In the genomic region with DNA sequence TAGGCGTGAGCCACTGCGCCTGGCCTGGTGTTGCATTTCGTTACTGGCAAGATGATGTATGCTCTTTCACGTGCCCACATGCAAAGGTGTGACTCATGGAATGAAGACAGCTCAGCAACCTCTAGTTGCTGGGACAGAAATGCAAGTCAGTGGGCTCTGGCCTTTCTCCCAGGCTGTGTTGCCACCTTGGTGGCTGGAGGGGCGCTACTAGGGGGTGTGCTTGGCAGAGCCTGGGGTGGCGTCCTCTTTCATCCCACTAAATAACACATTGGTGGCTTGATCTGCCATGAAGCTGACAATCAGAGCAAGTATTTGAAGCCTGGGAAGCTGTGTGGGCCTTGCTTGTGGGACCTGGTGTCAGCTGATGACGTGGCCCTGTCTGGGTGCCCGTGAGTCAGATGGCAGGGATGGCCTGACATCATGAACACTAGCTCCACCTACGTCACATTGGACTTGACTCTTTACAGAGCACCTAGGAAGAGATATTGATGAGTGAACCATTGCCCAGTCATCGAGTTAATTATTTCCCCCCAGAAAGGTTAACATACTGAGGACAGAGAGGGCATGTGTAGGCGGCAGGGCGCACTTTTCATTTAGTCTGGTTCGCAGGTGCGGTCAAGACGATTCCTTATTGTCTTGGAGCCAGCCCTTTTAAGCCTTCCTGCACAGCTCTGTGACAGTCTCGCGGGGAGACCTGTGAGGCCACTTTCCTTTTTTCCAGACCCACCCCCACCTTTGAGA, we compare ENCODE assay signal across 10 cellular contexts. TPM values are rescaled to one million over a fixed set of nuclear protein-coding genes. Genes with fewer than 3 reads are reported as not detected.
A peak's percentile ranks its signal among the peaks of the same experiment; 100 is the strongest.
DNase-seq lines count a peak whose midpoint lies in the region; ATAC-seq and TF ChIP-seq lines count a peak whose summit lies in the region.
"Had no signal": no experiment of that assay in that cellular context is flagged by ENCODE, and none has a peak within 500 bp of the region (broad histone marks: within the 10 kb centered on the region; RNA-seq: fewer than 3 reads in every experiment).

No MANE protein-coding gene starts in this region.

- H3K9me3 Mint-ChIP-seq in activated CD4-positive, alpha-beta T cell treated with anti-CD3 and anti-CD28 coated beads for 36 hours (ENCODE audit: low read depth), result no peaks in the 10 kb centered on the region
- H3K9me3 Mint-ChIP-seq in activated CD4-positive, alpha-beta T cell treated with anti-CD3 and anti-CD28 coated beads, Interleukin-2, amount 10 ng/mL, durations not matched to agents 24 days and 14 days, result no peaks in the 10 kb centered on the region
- H3K9me3 Mint-ChIP-seq: naive B cell had no signal

- H3K36me3 ChIP-seq in gastroesophageal sphincter, result no peaks in the 10 kb centered on the region
- H3K36me3 ChIP-seq: thoracic aorta had no signal

- no peaks in the 10 kb centered on the region for H3K27me3 Mint-ChIP-seq in activated CD4-positive, alpha-beta T cell treated with anti-CD3 and anti-CD28 coated beads for 36 hours
- H3K27me3 Mint-ChIP-seq in activated CD4-positive, alpha-beta T cell treated with anti-CD3 and anti-CD28 coated beads, Interleukin-2, amount 10 ng/mL, durations not matched to agents 24 days and 14 days, result peaks cover 11% of the 10 kb centered on the region

- no peak for TF ChIP-seq EP300 in gastroesophageal sphincter (IDR thresholded peaks at IDR 0.05)

- peak overlapping the region; percentile 62 for H3K27ac Mint-ChIP-seq in activated CD4-positive, alpha-beta T cell treated with anti-CD3 and anti-CD28 coated beads for 36 hours
- H3K27ac Mint-ChIP-seq in activated CD4-positive, alpha-beta T cell treated with anti-CD3 and anti-CD28 coated beads, Interleukin-2, amount 10 ng/mL, durations not matched to agents 24 days and 14 days, result peak overlapping the region; percentile 50

- no peaks in the 10 kb centered on the region for H3K9me3 ChIP-seq in gastroesophageal sphincter
- H3K9me3 ChIP-seq: thoracic aorta had no signal

- H3K4me1 Mint-ChIP-seq in activated CD4-positive, alpha-beta T cell treated with anti-CD3 and anti-CD28 coated beads for 36 hours, result peaks cover 49% of the 10 kb centered on the region
- peaks cover 35% of the 10 kb centered on the region for H3K4me1 Mint-ChIP-seq in activated CD4-positive, alpha-beta T cell treated with anti-CD3 and anti-CD28 coated beads, Interleukin-2, amount 10 ng/mL, durations not matched to agents 24 days and 14 days

- peak overlapping the region; percentile 48 for H3K4me3 Mint-ChIP-seq in activated CD4-positive, alpha-beta T cell treated with anti-CD3 and anti-CD28 coated beads for 36 hours
- H3K4me3 Mint-ChIP-seq in activated CD4-positive, alpha-beta T cell treated with anti-CD3 and anti-CD28 coated beads, Interleukin-2, amount 10 ng/mL, durations not matched to agents 24 days and 14 days, result peak overlapping the region; percentile 77

- intact Hi-C loops in activated CD4-positive, alpha-beta T cell treated with anti-CD3 and anti-CD28 coated beads for 36 hours (cut with DNase I, micrococcal nuclease), result loop anchor here (1.0 to 10.0 kb wide), 16 partner anchors 49 to 1469 kb away; a partner anchor contains a TSS
- intact Hi-C loops in activated CD4-positive, alpha-beta T cell treated with anti-CD3 and anti-CD28 coated beads, Interleukin-2, amount 10 ng/mL, durations not matched to agents 24 days and 14 days (cut with micrococcal nuclease), result loop anchor here (1.0 to 10.0 kb wide), 14 partner anchors 153 to 1972 kb away; a partner anchor contains a TSS

- TF ChIP-seq POLR2A in gastroesophageal sphincter (IDR thresholded peaks at IDR 0.05), result no peak

- no peak overlapping the region for H3K27ac ChIP-seq in gastroesophageal sphincter
- H3K27ac ChIP-seq: thoracic aorta had no signal

- POLR2A ChIA-PET in activated CD4-positive, alpha-beta T cell treated with anti-CD3 and anti-CD28 coated beads for 36 hours (lab: Charles Lee), result interaction anchor here (0.7 kb wide), 1 partner anchor 857 kb away, joined by 4 read pairs; no protein-coding TSS in a partner anchor

- H3K4me3 ChIP-seq in foreskin fibroblast (ENCODE audit: low read depth in 1 of 2, low read length in 2 of 2) (no peak overlapping the region), gastroesophageal sphincter (no peak overlapping the region)
- H3K4me3 ChIP-seq: thoracic aorta had no signal

- H3K36me3 Mint-ChIP-seq in activated CD4-positive, alpha-beta T cell treated with anti-CD3 and anti-CD28 coated beads for 36 hours (ENCODE audit: low read depth), result no peaks in the 10 kb centered on the region
- H3K36me3 Mint-ChIP-seq in activated CD4-positive, alpha-beta T cell treated with anti-CD3 and anti-CD28 coated beads, Interleukin-2, amount 10 ng/mL, durations not matched to agents 24 days and 14 days (ENCODE audit: low read depth), result no peaks in the 10 kb centered on the region
- H3K36me3 Mint-ChIP-seq: naive B cell had no signal

- ATAC-seq in activated CD4-positive, alpha-beta T cell treated with anti-CD3 and anti-CD28 coated beads for 36 hours, result peak; percentile 74
- ATAC-seq in stimulated activated naive CD8-positive, alpha-beta T cell treated with anti-CD3 and anti-CD28 coated beads, Interleukin-15, Interleukin-2, amounts not matched to agents 100 U/mL and 50 U/mL, for 24 hours, result peak; percentile 82
- ATAC-seq in gastroesophageal sphincter (no peak), GM21360 (IDR thresholded peaks at IDR 0.05; ENCODE audit: unreplicated experiment) (no peak)

- TF ChIP-seq CTCF in foreskin fibroblast (IDR thresholded peaks at IDR 0.05; ENCODE audit: low read depth, low read length) (no peak), gastroesophageal sphincter (IDR thresholded peaks at IDR 0.05) (no peak)

- WGBS in gastroesophageal sphincter (ENCODE audit: low coverage in 1 of 2), 2 donors, result 76 to 80% methylated on average over 8 to 11 of the region's 17 CpGs

- DNase-seq in activated CD4-positive, alpha-beta T cell treated with anti-CD3 and anti-CD28 coated beads for 36 hours, result peak; percentile 72
- no peak for DNase-seq in activated CD4-positive, alpha-beta T cell treated with anti-CD3 and anti-CD28 coated beads, Interleukin-2, amount 50 U/mL, for 1 hour
- DNase-seq in activated CD4-positive, alpha-beta T cell treated with anti-CD3 and anti-CD28 coated beads, Interleukin-2, amount 10 ng/mL, durations not matched to agents 24 days and 14 days, result peak; percentile 61
- DNase-seq in foreskin fibroblast (peak; percentile 5 to 9), 8988T (no peak)
- DNase-seq in stimulated activated naive CD8-positive, alpha-beta T cell treated with anti-CD3 and anti-CD28 coated beads, Interleukin-15, Interleukin-2, amounts not matched to agents 100 U/mL and 50 U/mL, for 24 hours, result peak; percentile 39

- peaks cover 0 to 43% (median 0%) of the 10 kb centered on the region in 3 donors for H3K4me1 ChIP-seq in gastroesophageal sphincter

- CTCF ChIA-PET in activated CD4-positive, alpha-beta T cell treated with anti-CD3 and anti-CD28 coated beads for 36 hours (lab: Charles Lee), result interaction anchor here (0.6 to 3.5 kb wide), 31 partner anchors 10 to 1033 kb away, joined by 3 to 19 read pairs (median 3); a partner anchor contains a TSS

- no peaks in the 10 kb centered on the region for H3K27me3 ChIP-seq in gastroesophageal sphincter

RNA-seq across cellular contexts. Expression of a gene that starts 49.0 kb away (rescaled TPM):
- 10 to 100 TPM; 11.3 TPM for total RNA-seq in activated CD4-positive, alpha-beta T cell treated with anti-CD3 and anti-CD28 coated beads for 36 hours
- total RNA-seq in activated CD4-positive, alpha-beta T cell treated with anti-CD3 and anti-CD28 coated beads, Interleukin-2, amount 10 ng/mL, durations not matched to agents 24 days and 14 days, result 2.6 and 3.5 TPM in 2 replicates
- total RNA-seq in gastroesophageal sphincter, result 10 to 100 TPM in 2 of 4 donors, 1 to 10 TPM in 2; 9.6 to 21.3 (median 11.4) TPM

Comparison
In these comparisons a context has a peak if more than half of its experiments do, and no peak if none do; other contexts are left out.
1. DNase-seq: peak in activated CD4-positive, alpha-beta T cell treated with anti-CD3 and anti-CD28 coated beads for 36 hours (single experiment), activated CD4-positive, alpha-beta T cell treated with anti-CD3 and anti-CD28 coated beads, Interleukin-2, amount 10 ng/mL, durations not matched to agents 24 days and 14 days (single experiment), foreskin fibroblast (2 of 2) and stimulated activated naive CD8-positive, alpha-beta T cell treated with anti-CD3 and anti-CD28 coated beads, Interleukin-15, Interleukin-2, amounts not matched to agents 100 U/mL and 50 U/mL, for 24 hours (single experiment); none in activated CD4-positive, alpha-beta T cell treated with anti-CD3 and anti-CD28 coated beads, Interleukin-2, amount 50 U/mL, for 1 hour (single experiment) and 8988T (single experiment).
2. ATAC-seq: peak in activated CD4-positive, alpha-beta T cell treated with anti-CD3 and anti-CD28 coated beads for 36 hours (single experiment) and stimulated activated naive CD8-positive, alpha-beta T cell treated with anti-CD3 and anti-CD28 coated beads, Interleukin-15, Interleukin-2, amounts not matched to agents 100 U/mL and 50 U/mL, for 24 hours (single experiment); none in gastroesophageal sphincter (single experiment) and GM21360 (single experiment).